Comparison of ENCODE assay signal across 1 cellular context in the genomic region with DNA sequence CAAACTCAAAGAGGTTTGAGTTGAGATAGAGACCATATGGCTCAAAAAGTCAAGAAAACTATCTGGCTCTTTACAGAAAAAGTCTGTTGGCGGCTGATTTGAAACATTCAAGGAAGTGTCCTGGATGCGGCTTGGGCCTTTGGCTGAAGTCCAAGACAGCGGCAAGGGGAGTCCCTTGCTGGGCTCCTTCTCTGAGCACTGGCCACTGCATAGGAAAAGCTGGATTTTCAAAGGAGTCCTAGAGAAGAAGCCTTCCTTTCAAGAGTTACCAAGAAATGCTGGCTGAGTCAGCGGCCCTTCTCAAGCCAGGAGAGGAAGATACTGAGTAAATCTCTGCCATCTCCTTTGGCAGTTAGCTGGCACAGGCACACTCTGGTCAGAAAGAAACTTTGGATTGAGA.
TF ChIP-seq lines count a peak whose summit lies in the region.

No MANE protein-coding gene starts in this region.

TF ChIP-seq in SK-N-SH treated with all-trans-retinoic acid at 6 μM for 48 hours, 23 proteins besides CTCF, POLR2A, EP300 and RAD21 (continued from another document):
- TF ChIP-seq TSHZ2 (CRISPR knock-in tag; IDR thresholded peaks at IDR 0.05) (no peak), PATZ1 (CRISPR knock-in tag; IDR thresholded peaks at IDR 0.05; ENCODE audit: borderline replicate concordance) (no peak), ZNF565 (CRISPR knock-in tag; conservative IDR thresholded peaks at IDR 0.05; ENCODE audit: low read depth) (no peak), ZFP3 (CRISPR knock-in tag; IDR thresholded peaks at IDR 0.05) (no peak)
